9 cellular contexts compared by ENCODE assay signal in the genomic region with DNA sequence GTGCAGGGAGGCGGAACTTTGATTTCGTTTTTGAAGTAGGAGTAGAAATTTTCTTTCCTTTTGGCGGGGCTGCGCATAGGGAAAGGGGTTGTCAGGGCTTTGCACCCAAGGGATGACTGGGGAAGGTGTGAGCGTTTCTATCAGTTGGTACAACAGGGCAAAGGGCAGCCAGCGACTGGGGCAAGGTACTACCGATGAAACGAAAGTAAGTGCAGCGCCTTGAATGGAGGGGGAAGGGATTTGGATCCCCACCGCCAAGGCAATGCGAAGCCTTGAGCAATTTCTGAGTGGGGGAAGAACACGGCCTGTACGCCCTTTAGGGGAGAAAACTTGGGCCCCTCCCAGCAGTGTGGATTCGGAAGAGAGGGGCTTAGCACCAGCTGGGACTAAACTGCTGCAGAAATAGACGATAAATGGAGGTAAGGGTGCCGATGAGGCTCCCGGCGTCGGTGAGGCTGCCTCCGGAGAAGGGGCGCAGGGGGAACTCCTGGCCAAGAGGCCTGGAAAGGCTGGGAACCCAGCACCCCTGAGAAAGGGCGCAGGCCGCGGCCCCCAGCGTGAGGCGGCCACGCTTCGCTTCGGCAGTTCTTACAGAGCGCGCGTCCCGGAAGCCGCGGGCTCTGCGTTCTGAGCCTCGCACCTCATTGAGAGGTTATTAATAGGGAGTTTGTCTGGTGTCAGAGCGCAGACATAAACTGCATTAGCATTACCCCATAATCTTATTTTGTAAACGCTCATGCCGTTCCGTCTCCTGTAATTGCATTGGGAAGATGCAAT. TPM values are rescaled to one million over a fixed set of nuclear protein-coding genes. Genes with fewer than 3 reads are reported as not detected.
A peak's percentile ranks its signal among the peaks of the same experiment; 100 is the strongest.
DNase-seq lines count a peak whose midpoint lies in the region; ATAC-seq and TF ChIP-seq lines count a peak whose summit lies in the region.
"Had no signal": no experiment of that assay in that cellular context is flagged by ENCODE, and none has a peak within 500 bp of the region (broad histone marks: within the 10 kb centered on the region; RNA-seq: fewer than 3 reads in every experiment).

No MANE protein-coding gene starts in this region.

- peak in 2 of 5 donors; percentile 38 to 60 for DNase-seq in CD8-positive, alpha-beta memory T cell
- DNase-seq in cardiac fibroblast (ENCODE audit: low read depth in 2 of 2) (peak in 1 of 2 donors; percentile 13), Ammon's horn (ENCODE audit: low spot score) (no peak), NCI-H1694 (lab: John Stamatoyannopoulos, UW) (no peak), cortex of kidney (lab: John Stamatoyannopoulos, UW) (no peak)

- POLR2A ChIA-PET in CD8-positive, alpha-beta memory T cell (lab: Charles Lee): no interaction called here

- H3K4me1 ChIP-seq in CD8-positive, alpha-beta memory T cell (ENCODE audit: insufficient read depth, low read length): peaks cover 22% of the 10 kb centered on the region
- H3K4me1 ChIP-seq in KMS-11 (ENCODE audit: low read depth, poor library complexity, severe bottlenecking) (no peaks in the 10 kb centered on the region), mucosa of rectum (ENCODE audit: control insufficient read depth in 2 of 2, insufficient read depth in 2 of 2, low read length in 2 of 2) (peaks cover 11 to 21% of the 10 kb centered on the region in 2 donors)

- peak overlapping the region; percentile 42; the same call in 1 of the 2 replicates for H3K9ac ChIP-seq in KMS-11
- peak overlapping the region; percentile 64 to 71 for H3K9ac ChIP-seq in mucosa of rectum (ENCODE audit: low read depth in 1 of 2, low read length in 2 of 2)

- no peaks in the 10 kb centered on the region for H3K9me3 Mint-ChIP-seq in CD8-positive, alpha-beta memory T cell

- H3K4me1 Mint-ChIP-seq in CD8-positive, alpha-beta memory T cell: peaks cover 29 to 34% (median 32%) of the 10 kb centered on the region in 3 donors

- H3K9me3 ChIP-seq in CD8-positive, alpha-beta memory T cell (ENCODE audit: low read length): no peaks in the 10 kb centered on the region
- no peaks in the 10 kb centered on the region for H3K9me3 ChIP-seq in mucosa of rectum (ENCODE audit: control insufficient read depth in 2 of 2, low read length in 2 of 2)

- CTCF ChIA-PET in CD8-positive, alpha-beta memory T cell (lab: Charles Lee): interaction anchor here (0.6 to 3.7 kb wide), 3 partner anchors 11 to 1543 kb away, joined by 3 to 22 read pairs (median 4); no protein-coding TSS in a partner anchor

- no peak for ATAC-seq in HG02610 (IDR thresholded peaks at IDR 0.05; ENCODE audit: unreplicated experiment)
- ATAC-seq: HCT116 had no signal

- no peaks in the 10 kb centered on the region for H3K79me2 ChIP-seq in KMS-11 (ENCODE audit: insufficient read depth, low read depth)

- H3K27me3 ChIP-seq in CD8-positive, alpha-beta memory T cell (ENCODE audit: insufficient read depth, low read length, poor library complexity, severe bottlenecking): peaks cover 38% of the 10 kb centered on the region
- H3K27me3 ChIP-seq in KMS-11 (ENCODE audit: insufficient read depth, low read depth) (peaks cover 37% of the 10 kb centered on the region; the same call in 1 of the 2 replicates), mucosa of rectum (ENCODE audit: control insufficient read depth in 2 of 2, insufficient read depth in 2 of 2, low read length in 2 of 2) (peaks cover 34 to 36% of the 10 kb centered on the region in 2 donors)

- peak overlapping the region; percentile 70 for H3K4me3 ChIP-seq in CD8-positive, alpha-beta memory T cell (ENCODE audit: low read length)
- H3K4me3 ChIP-seq in KMS-11 (IDR thresholded peaks at IDR 0.05; ENCODE audit: insufficient read depth, low read depth, low read length): no peak overlapping the region
- H3K4me3 ChIP-seq in cardiac fibroblast (replicated peaks in 1 of 2; ENCODE audit: low read depth in 2 of 2, low read length in 2 of 2): peak overlapping the region; percentile 46 to 53
- H3K4me3 ChIP-seq in mucosa of rectum (ENCODE audit: low read length in 2 of 2): peak overlapping the region; percentile 66 to 82

- peak overlapping the region; percentile 59 for H2AFZ ChIP-seq in KMS-11 (ENCODE audit: low read depth)

- H3K36me3 ChIP-seq in CD8-positive, alpha-beta memory T cell (ENCODE audit: insufficient read depth, low read length): no peaks in the 10 kb centered on the region
- no peaks in the 10 kb centered on the region for H3K36me3 ChIP-seq in KMS-11 (ENCODE audit: insufficient read depth)
- H3K36me3 ChIP-seq in mucosa of rectum (ENCODE audit: control insufficient read depth in 2 of 2, insufficient read depth in 2 of 2, low read length in 2 of 2): no peaks in the 10 kb centered on the region

- H4K20me1 ChIP-seq in KMS-11 (ENCODE audit: insufficient read depth): no peaks in the 10 kb centered on the region

- H3K4me3 Mint-ChIP-seq in CD8-positive, alpha-beta memory T cell: peak overlapping the region; percentile 88 to 98 (median 95)

- H3K36me3 Mint-ChIP-seq in CD8-positive, alpha-beta memory T cell: peaks cover 0 to 4% (median 4%) of the 10 kb centered on the region in 3 donors

- peak overlapping the region in 6 of 8 donors; percentile 56 to 92 (median 86) for H3K27ac Mint-ChIP-seq in CD8-positive, alpha-beta memory T cell

- H3K27ac ChIP-seq in CD8-positive, alpha-beta memory T cell (ENCODE audit: low read depth, low read length): no peak overlapping the region
- H3K27ac ChIP-seq in KMS-11 (no peak overlapping the region), mucosa of rectum (ENCODE audit: low read depth in 2 of 2, low read length in 2 of 2) (no peak overlapping the region)

- H3K4me2 ChIP-seq in KMS-11: peak overlapping the region; percentile 33; the same call in 1 of the 2 replicates

- TF ChIP-seq CTCF in KMS-11 (conservative IDR thresholded peaks at IDR 0.05; ENCODE audit: low read depth, low read length) (no peak), cardiac fibroblast (IDR thresholded peaks at IDR 0.05; ENCODE audit: low read depth, low read length) (no peak)

- H3K27me3 Mint-ChIP-seq in CD8-positive, alpha-beta memory T cell: peaks cover 60% of the 10 kb centered on the region in 2 donors

RNA-seq across cellular contexts. Expression of gene TLX1, which starts 10.0 kb away (rescaled TPM):
- total RNA-seq in CD8-positive, alpha-beta memory T cell: not detected
- polyA plus RNA-seq in CD8-positive, alpha-beta memory T cell: not detected

RNA-seq across cellular contexts. Expression of gene KAZALD1, which starts 59.3 kb away (rescaled TPM):
- total RNA-seq in CD8-positive, alpha-beta memory T cell: under 1 TPM; 0.18 to 0.20 TPM
- polyA plus RNA-seq in CD8-positive, alpha-beta memory T cell: not detected
